ENCODE assay signal across 8 cellular contexts in genomic region chr1:158830904-158831507, GRCh38. TPM values are rescaled to one million over a fixed set of nuclear protein-coding genes. Genes with fewer than 3 reads are reported as not detected.
A peak's percentile ranks its signal among the peaks of the same experiment; 100 is the strongest.
DNase-seq lines count a peak whose midpoint lies in the region; ATAC-seq, FAIRE-seq and TF ChIP-seq lines count a peak whose summit lies in the region.

MNDA (plus strand) TSS chr1:158831351; CDS start chr1:158842154, 10,803 bp downstream.

- H3K4me1 ChIP-seq in lung (ENCODE audit: control insufficient read depth in 2 of 2, insufficient read depth in 2 of 2, low read length in 2 of 2) = no peaks in the 10 kb centered on the region

- H3K27ac ChIP-seq in lung (ENCODE audit: low read depth in 1 of 2, low read length in 1 of 2) = no peak within 1 kb of the TSS

- H3K9me3 ChIP-seq in lung (ENCODE audit: control insufficient read depth in 2 of 2, insufficient read depth in 1 of 2, low read length in 1 of 2) = peaks cover 0 to 8% of the 10 kb centered on the region in 2 donors

- WGBS in lung, 2 donors = 43 to 67% methylated on average over 5 of the region's 5 CpGs

- peak; percentile 95 for ATAC-seq in GM21576 (IDR thresholded peaks at IDR 0.05; ENCODE audit: unreplicated experiment)
- peak; percentile 34 for ATAC-seq in lung (ENCODE audit: insufficient read depth, low FRiP score)

- H3K4me3 ChIP-seq in lung = no peak within 1 kb of the TSS

- no peaks in the 10 kb centered on the region for H3K27me3 ChIP-seq in lung (ENCODE audit: control insufficient read depth, insufficient read depth)

- no peak for TF ChIP-seq CTCF in lung (IDR thresholded peaks at IDR 0.05; ENCODE audit: control extremely low read depth, extremely low read depth)

- peak; percentile 20 for DNase-seq in GM18507 (ENCODE audit: extremely low spot score, insufficient read length, low read depth)
- peak; percentile 68 to 82 for DNase-seq in Kasumi-1 (lab: John Stamatoyannopoulos, UW)
- DNase-seq in lung (ENCODE audit: low spot score) = no peak
- DNase-seq in DMS 273 treated with DMSO at 0.1 percent for 48 hours (lab: John Stamatoyannopoulos, UW) = no peak
- no peak for DNase-seq in NCI-H526 treated with DMSO at 0.1 percent for 48 hours (lab: John Stamatoyannopoulos, UW)
- DNase-seq in activated gamma-delta T cell treated with Interleukin-2 at 50 U/mL for 16 hours = no peak
- DNase-seq in HTR-8/SVneo (ENCODE audit: insufficient read length, low spot score) = no peak

- FAIRE-seq in GM18507 (lab: Jason Lieb, UNC) (peak; percentile 95), HTR-8/SVneo (lab: Jason Lieb, UNC) (no peak)

- no peaks in the 10 kb centered on the region for H3K36me3 ChIP-seq in lung (ENCODE audit: control insufficient read depth in 2 of 2, insufficient read depth in 2 of 2, low read length in 2 of 2)

RNA-seq across cellular contexts. Expression of gene MNDA, which starts in this region (rescaled TPM):
- 10 to 100 TPM; 25.0 to 27.2 TPM for total RNA-seq in lung
- 100 to 1,000 TPM in 1 of 2 donors, 1 to 10 TPM in 1; 8.5 to 108 TPM for polyA plus RNA-seq in lung

Comparison
In these comparisons a context has a peak if more than half of its experiments do, and no peak if none do; other contexts are left out.
1. DNase-seq: peak in GM18507 (single experiment) and Kasumi-1 (2 of 2); none in lung (single experiment), DMS 273 treated with DMSO at 0.1 percent for 48 hours (single experiment), NCI-H526 treated with DMSO at 0.1 percent for 48 hours (single experiment), activated gamma-delta T cell treated with Interleukin-2 at 50 U/mL for 16 hours (single experiment) and HTR-8/SVneo (single experiment).